8 cellular contexts compared by ENCODE assay signal in genomic region chr14:78164226-78164853, GRCh38. TPM values are rescaled to one million over a fixed set of nuclear protein-coding genes. Genes with fewer than 3 reads are reported as not detected.
DNase-seq lines count a peak whose midpoint lies in the region; ATAC-seq and TF ChIP-seq lines count a peak whose summit lies in the region.

No MANE protein-coding gene starts in this region.

- H3K27me3 ChIP-seq in WERI-Rb-1 (ENCODE audit: insufficient read depth, low read depth, severe bottlenecking) = no peaks in the 10 kb centered on the region
- peaks cover 0 to 4% of the 10 kb centered on the region in 2 donors for H3K27me3 ChIP-seq in right lobe of liver
- peaks cover 0 to 32% of the 10 kb centered on the region in 2 experiments for H3K27me3 ChIP-seq in mesenchymal stem cell (ENCODE audit: control insufficient read depth in 1 of 2, insufficient read depth in 1 of 2, low read length in 2 of 2)

- no peak overlapping the region for H2BK12ac ChIP-seq in mesenchymal stem cell (ENCODE audit: low read length in 2 of 2)

- no peaks in the 10 kb centered on the region for H3K79me1 ChIP-seq in mesenchymal stem cell (replicated peaks; ENCODE audit: low read length, poor library complexity, severe bottlenecking)

- no peak overlapping the region for H3K14ac ChIP-seq in mesenchymal stem cell (ENCODE audit: low read length in 2 of 2)

- intact Hi-C loops in right lobe of liver (cut with DNase I) = no loop called here

- ATAC-seq in right lobe of liver = peak; percentile 48 to 82 (median 62)
- ATAC-seq in GM21381 (IDR thresholded peaks at IDR 0.05; ENCODE audit: unreplicated experiment) = no peak

- no peak overlapping the region for H4K91ac ChIP-seq in mesenchymal stem cell (ENCODE audit: low read length)

- no peak overlapping the region for H2BK15ac ChIP-seq in mesenchymal stem cell (ENCODE audit: low read depth, poor library complexity, severe bottlenecking)

- no peak overlapping the region for H3K4ac ChIP-seq in mesenchymal stem cell (ENCODE audit: low read depth in 1 of 2, low read length in 2 of 2)

- TF ChIP-seq POLR2A in right lobe of liver (IDR thresholded peaks at IDR 0.05) = no peak

- H3K9ac ChIP-seq in mesenchymal stem cell (ENCODE audit: low read length) = no peak overlapping the region

- H3K9me3 ChIP-seq in WERI-Rb-1 (ENCODE audit: severe bottlenecking) (no peaks in the 10 kb centered on the region), right lobe of liver (no peaks in the 10 kb centered on the region), mesenchymal stem cell (ENCODE audit: control insufficient read depth, low read length) (no peaks in the 10 kb centered on the region)

- H3K4me1 ChIP-seq in right lobe of liver (no peaks in the 10 kb centered on the region), mesenchymal stem cell (ENCODE audit: control insufficient read depth, insufficient read depth, low read depth, low read length) (no peaks in the 10 kb centered on the region)

- H2BK120ac ChIP-seq in mesenchymal stem cell (ENCODE audit: low read depth, low read length) = no peak overlapping the region

- no peak overlapping the region for H4K8ac ChIP-seq in mesenchymal stem cell (ENCODE audit: low read length)

- H3K18ac ChIP-seq in mesenchymal stem cell (ENCODE audit: low read depth in 1 of 2, low read length in 2 of 2) = no peak overlapping the region

- H2AFZ ChIP-seq in mesenchymal stem cell (ENCODE audit: low read depth, low read length) = no peak overlapping the region

- no peak overlapping the region for H3K27ac ChIP-seq in WERI-Rb-1
- H3K27ac ChIP-seq in right lobe of liver = no peak overlapping the region
- no peak overlapping the region for H3K27ac ChIP-seq in mesenchymal stem cell (ENCODE audit: low read length, poor library complexity, severe bottlenecking)

- H3K23ac ChIP-seq in mesenchymal stem cell (ENCODE audit: low read length in 2 of 2) = no peak overlapping the region

- no peak overlapping the region for H3K4me3 ChIP-seq in WERI-Rb-1 (ENCODE audit: low read depth, low read length)
- no peak overlapping the region for H3K4me3 ChIP-seq in right lobe of liver
- H3K4me3 ChIP-seq in mesenchymal stem cell (ENCODE audit: insufficient read depth in 1 of 2, low read depth in 1 of 2, low read length in 2 of 2) = no peak overlapping the region

- DNase-seq in activated CD8-positive, alpha-beta memory T cell treated with anti-CD3 and anti-CD28 coated beads, Interleukin-2, amount 50 U/mL, for 48 hours = peak; percentile 53
- no peak for DNase-seq in activated CD8-positive, alpha-beta memory T cell treated with anti-CD3 and anti-CD28 coated beads for 24 hours
- peak; percentile 30 to 32 for DNase-seq in Kasumi-1 (lab: John Stamatoyannopoulos, UW)
- peak; percentile 76 for DNase-seq in WERI-Rb-1
- DNase-seq in right lobe of liver = peak in 1 of 3 donors; percentile 50
- no peak for DNase-seq in mesenchymal stem cell
- no peak for DNase-seq in NCI-H226

- no peak overlapping the region for H2AK5ac ChIP-seq in mesenchymal stem cell (ENCODE audit: low read length, severe bottlenecking)

- H3K36me3 ChIP-seq in WERI-Rb-1 (no peaks in the 10 kb centered on the region), right lobe of liver (no peaks in the 10 kb centered on the region), mesenchymal stem cell (ENCODE audit: control insufficient read depth in 1 of 2, insufficient read depth in 2 of 2, low read depth in 1 of 2, low read length in 2 of 2) (no peaks in the 10 kb centered on the region)

- 7% methylated on average over 8 of the region's 8 CpGs for WGBS in right lobe of liver (ENCODE audit: insufficient coverage, low coverage, low lambda C conversion rate, missing lambda C conversion rate)
- WGBS in mesenchymal stem cell = 13% methylated on average over 6 of the region's 8 CpGs

- H2BK5ac ChIP-seq in mesenchymal stem cell (ENCODE audit: low read depth, low read length, poor library complexity, severe bottlenecking) = no peak overlapping the region

- TF ChIP-seq CTCF in WERI-Rb-1 (IDR thresholded peaks at IDR 0.05; ENCODE audit: low read depth, low read length) (peak; percentile 93), right lobe of liver (IDR thresholded peaks at IDR 0.05) (peak in 3 of 4 donors; percentile 27 to 48 (median 36))

- no peak overlapping the region for H3K4me2 ChIP-seq in mesenchymal stem cell (ENCODE audit: low read length, poor library complexity, severe bottlenecking)

RNA-seq across cellular contexts. Expression of gene NRXN3, which starts 5.8 kb away (rescaled TPM):
- total RNA-seq in right lobe of liver = under 1 TPM in 5 of 6 experiments, not detected in 1; 0.06 to 0.51 (median 0.23) TPM
- polyA plus RNA-seq in mesenchymal stem cell (2013, experiment 1 of 2) = 3.2 TPM
- 2.9 TPM for polyA plus RNA-seq in mesenchymal stem cell (2013, experiment 2 of 2)

Comparison
In these comparisons a context has a peak if more than half of its experiments do, and no peak if none do; other contexts are left out.
1. DNase-seq: peak in activated CD8-positive, alpha-beta memory T cell treated with anti-CD3 and anti-CD28 coated beads, Interleukin-2, amount 50 U/mL, for 48 hours (single experiment), Kasumi-1 (2 of 2) and WERI-Rb-1 (single experiment); none in activated CD8-positive, alpha-beta memory T cell treated with anti-CD3 and anti-CD28 coated beads for 24 hours (single experiment), mesenchymal stem cell (single experiment) and NCI-H226 (single experiment).